ENCODE assay signal across 2 cellular contexts in genomic region chr7:134431805-134432204, GRCh38.
TF ChIP-seq lines count a peak whose summit lies in the region.

No MANE protein-coding gene starts in this region.

TF ChIP-seq in GM23338, 12 proteins besides CTCF, POLR2A, EP300 and RAD21:
- TF ChIP-seq ZNF462 (CRISPR knock-in tag; IDR thresholded peaks at IDR 0.05) (no peak), JUNB (IDR thresholded peaks at IDR 0.05; ENCODE audit: unreplicated experiment) (no peak), CREB1 (CRISPR knock-in tag; IDR thresholded peaks at IDR 0.05; ENCODE audit: low read depth) (no peak), STAT1 (IDR thresholded peaks at IDR 0.05; ENCODE audit: unreplicated experiment) (no peak), ETS1 (IDR thresholded peaks at IDR 0.05) (no peak), REST (IDR thresholded peaks at IDR 0.05; ENCODE audit: unreplicated experiment) (no peak), POLR2AphosphoS5 (IDR thresholded peaks at IDR 0.05; ENCODE audit: low read depth) (no peak), ZNF114 (CRISPR knock-in tag; IDR thresholded peaks at IDR 0.05) (no peak), EZH2 (IDR thresholded peaks at IDR 0.05; ENCODE audit: low read depth, unreplicated experiment) (no peak), ZNF331 (CRISPR knock-in tag; IDR thresholded peaks at IDR 0.05; ENCODE audit: low read depth) (no peak), NANOG (IDR thresholded peaks at IDR 0.05; ENCODE audit: borderline replicate concordance) (no peak)

TF ChIP-seq in endothelial cell of umbilical vein, 7 proteins besides CTCF, POLR2A, EP300 and RAD21 (continued from another document):
- TF ChIP-seq MAX (IDR thresholded peaks at IDR 0.05; ENCODE audit: insufficient read depth, insufficient read length) (no peak), JUN (IDR thresholded peaks at IDR 0.05; ENCODE audit: borderline replicate concordance, insufficient read depth, insufficient read length, low read depth) (no peak), EZH2 (IDR thresholded peaks at IDR 0.05; ENCODE audit: borderline replicate concordance, low read depth, low read length, severe bottlenecking) (no peak)
